In genomic region chr17:64145751-64146417, GRCh38 we compare ENCODE assay signal across 1 cellular context.
A peak's percentile ranks its signal among the peaks of the same experiment; 100 is the strongest.
TF ChIP-seq lines count a peak whose summit lies in the region.

No MANE protein-coding gene starts in this region.

TF ChIP-seq in HepG2, 621 proteins besides CTCF, POLR2A, EP300 and RAD21 (continued from another document and continues in another):
- peak; percentile 89; the same call in 1 of the 2 replicates for TF ChIP-seq ZNF275 (CRISPR knock-in tag; IDR thresholded peaks at IDR 0.05; ENCODE audit: borderline replicate concordance)
- 0 out of 2 replicates have a peak, but pooled peaks have one; percentile 61 for TF ChIP-seq NFKBIZ (CRISPR knock-in tag; IDR thresholded peaks at IDR 0.05)
- TF ChIP-seq ZFP82 (CRISPR knock-in tag; IDR thresholded peaks at IDR 0.05; ENCODE audit: borderline replicate concordance), result peak; percentile 99
- TF ChIP-seq KLF12 (CRISPR knock-in tag; IDR thresholded peaks at IDR 0.05; ENCODE audit: borderline replicate concordance), result peak; percentile 35; the same call in 1 of the 2 replicates
- peak; percentile 73; the same call in 1 of the 2 replicates for TF ChIP-seq KLF9 (CRISPR knock-in tag; IDR thresholded peaks at IDR 0.05; ENCODE audit: low read depth)
- peak; percentile 80; the same call in 1 of the 2 replicates for TF ChIP-seq EEA1 (CRISPR knock-in tag; IDR thresholded peaks at IDR 0.05; ENCODE audit: borderline replicate concordance)
- peak; percentile 99 for TF ChIP-seq ZNF501 (CRISPR knock-in tag; IDR thresholded peaks at IDR 0.05)
- TF ChIP-seq ZNF710 (CRISPR knock-in tag; IDR thresholded peaks at IDR 0.05; ENCODE audit: borderline replicate concordance), result no peak
- TF ChIP-seq, protein P1, sequence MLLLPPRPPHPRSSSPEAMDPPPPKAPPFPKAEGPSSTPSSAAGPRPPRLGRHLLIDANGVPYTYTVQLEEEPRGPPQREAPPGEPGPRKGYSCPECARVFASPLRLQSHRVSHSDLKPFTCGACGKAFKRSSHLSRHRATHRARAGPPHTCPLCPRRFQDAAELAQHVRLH (CRISPR knock-in tag; IDR thresholded peaks at IDR 0.05; ENCODE audit: borderline replicate concordance, low read depth), result peak; percentile 93
- no peak; the same call in 1 of the 2 replicates for TF ChIP-seq ZNF333 (CRISPR knock-in tag; IDR thresholded peaks at IDR 0.05; ENCODE audit: borderline replicate concordance)
- peak; percentile 83; the same call in 1 of the 2 replicates for TF ChIP-seq ZNF773 (CRISPR knock-in tag; IDR thresholded peaks at IDR 0.05; ENCODE audit: borderline replicate concordance)
- peak; percentile 66 for TF ChIP-seq ATF7 (IDR thresholded peaks at IDR 0.05)
- peak; percentile 64; the same call in 1 of the 2 replicates for TF ChIP-seq ATF7 (CRISPR knock-in tag; IDR thresholded peaks at IDR 0.05)
- TF ChIP-seq SNAPC5 (CRISPR knock-in tag; IDR thresholded peaks at IDR 0.05; ENCODE audit: borderline replicate concordance), result peak; percentile 85; the same call in 1 of the 2 replicates
- no peak for TF ChIP-seq ZMAT5 (CRISPR knock-in tag; IDR thresholded peaks at IDR 0.05; ENCODE audit: borderline replicate concordance, low read depth)
- TF ChIP-seq NFE2L1 (CRISPR knock-in tag; IDR thresholded peaks at IDR 0.05; ENCODE audit: borderline replicate concordance), result no peak; the same call in 1 of the 2 replicates
- peak; percentile 90; the same call in 1 of the 3 replicates for TF ChIP-seq MXI1 (IDR thresholded peaks at IDR 0.05; ENCODE audit: borderline replicate concordance, low read depth, low read length)
- TF ChIP-seq HNF1A (IDR thresholded peaks at IDR 0.05; ENCODE audit: low read depth), result 0 out of 2 replicates have a peak, but pooled peaks have one; percentile 32
- TF ChIP-seq HNF1A (CRISPR knock-in tag; IDR thresholded peaks at IDR 0.05; ENCODE audit: borderline replicate concordance), result peak; percentile 83; the same call in 1 of the 2 replicates
- no peak for TF ChIP-seq ZHX2 (IDR thresholded peaks at IDR 0.05; ENCODE audit: low read depth)
- peak; percentile 94; the same call in 1 of the 2 replicates for TF ChIP-seq ZHX2 (CRISPR knock-in tag; IDR thresholded peaks at IDR 0.05; ENCODE audit: borderline replicate concordance)
- peak; percentile 95 for TF ChIP-seq SAP130 (CRISPR knock-in tag; IDR thresholded peaks at IDR 0.05; ENCODE audit: low read depth)
- TF ChIP-seq GABPB1 (CRISPR knock-in tag; IDR thresholded peaks at IDR 0.05), result peak; percentile 75
- TF ChIP-seq SMAD3 (CRISPR knock-in tag; IDR thresholded peaks at IDR 0.05), result peak; percentile 99
- peak; percentile 94 for TF ChIP-seq ESRRA (CRISPR knock-in tag; IDR thresholded peaks at IDR 0.05; ENCODE audit: low read depth)
- peak; percentile 93 for TF ChIP-seq KAT8 (CRISPR knock-in tag; IDR thresholded peaks at IDR 0.05)
- peak; percentile 70; the same call in 1 of the 2 replicates for TF ChIP-seq GMEB1 (CRISPR knock-in tag; IDR thresholded peaks at IDR 0.05; ENCODE audit: borderline replicate concordance)
- no peak for TF ChIP-seq SRSF9 (IDR thresholded peaks at IDR 0.05; ENCODE audit: borderline replicate concordance, insufficient read depth, low read depth, low read length, poor library complexity, severe bottlenecking)
- peak; percentile 74 for TF ChIP-seq JUN (CRISPR knock-in tag; IDR thresholded peaks at IDR 0.05)
- TF ChIP-seq ZNF34 (CRISPR knock-in tag; IDR thresholded peaks at IDR 0.05; ENCODE audit: borderline replicate concordance), result peak; percentile 93; the same call in 1 of the 2 replicates
- peak; percentile 92 for TF ChIP-seq ZFP36L1 (CRISPR knock-in tag; IDR thresholded peaks at IDR 0.05)
- TF ChIP-seq SIX1 (CRISPR knock-in tag; IDR thresholded peaks at IDR 0.05; ENCODE audit: borderline replicate concordance), result peak; percentile 60; the same call in 1 of the 2 replicates
- peak; percentile 14; the same call in 1 of the 2 replicates for TF ChIP-seq ZBTB46 (CRISPR knock-in tag; IDR thresholded peaks at IDR 0.05; ENCODE audit: borderline replicate concordance)
- TF ChIP-seq JUNB (CRISPR knock-in tag; IDR thresholded peaks at IDR 0.05; ENCODE audit: borderline replicate concordance), result peak; percentile 72; the same call in 1 of the 2 replicates
- TF ChIP-seq ZNF20 (CRISPR knock-in tag; IDR thresholded peaks at IDR 0.05), result peak; percentile 54; the same call in 1 of the 2 replicates
- peak; percentile 98 for TF ChIP-seq KAT7 (CRISPR knock-in tag; IDR thresholded peaks at IDR 0.05; ENCODE audit: borderline replicate concordance)
- peak; percentile 68; the same call in 1 of the 2 replicates for TF ChIP-seq ZNF570 (CRISPR knock-in tag; IDR thresholded peaks at IDR 0.05; ENCODE audit: borderline replicate concordance)
